17 cellular contexts compared by ENCODE assay signal in the genomic region with DNA sequence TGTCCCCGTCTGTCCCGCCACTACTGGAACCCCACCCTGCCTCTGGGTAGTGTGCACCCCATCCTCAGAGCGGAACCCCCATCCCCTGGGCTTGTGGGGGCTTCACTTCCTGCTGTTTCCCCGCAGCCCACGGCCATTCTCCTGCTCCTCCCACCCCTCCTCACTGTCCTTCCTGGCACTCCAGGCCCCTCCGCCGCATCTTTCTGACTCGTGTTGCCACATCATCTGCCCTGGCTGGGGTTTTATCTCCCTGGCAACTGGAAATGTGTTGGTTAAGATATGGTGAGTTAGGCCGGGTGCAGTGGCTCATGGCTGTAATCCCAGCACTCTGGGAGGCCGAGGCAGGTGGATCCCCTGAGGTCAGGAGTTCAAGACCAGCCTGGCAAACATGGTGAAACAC. TPM values are rescaled to one million over a fixed set of nuclear protein-coding genes. Genes with fewer than 3 reads are reported as not detected.
DNase-seq lines count a peak whose midpoint lies in the region; ATAC-seq and TF ChIP-seq lines count a peak whose summit lies in the region.
"Had no signal": no experiment of that assay in that cellular context is flagged by ENCODE, and none has a peak within 500 bp of the region (broad histone marks: within the 10 kb centered on the region; RNA-seq: fewer than 3 reads in every experiment).

No MANE protein-coding gene starts in this region.

- H3K27me3 ChIP-seq in right cardiac atrium (ENCODE audit: control insufficient read depth, insufficient read depth): no peaks in the 10 kb centered on the region
- H3K27me3 ChIP-seq: brain microvascular endothelial cell had no signal

- DNase-seq in LHCN-M2 (ENCODE audit: low read depth) (peak; percentile 56), amniotic epithelial cell (ENCODE audit: low read depth) (peak; percentile 58), right cardiac atrium (peak in 2 of 3 donors; percentile 49 to 55), cerebellar cortex (ENCODE audit: low spot score) (no peak), dedifferentiated amniotic fluid mesenchymal stem cell (ENCODE audit: extremely low spot score) (no peak), medulla oblongata (ENCODE audit: extremely low spot score) (no peak)
- no peak for DNase-seq in activated CD8-positive, alpha-beta memory T cell treated with anti-CD3 and anti-CD28 coated beads, Interleukin-2, amount 50 U/mL, for 48 hours
- DNase-seq: activated CD4-positive, alpha-beta T cell treated with anti-CD3 and anti-CD28 coated beads, Interleukin-2, amount 50 U/mL, for 48 hours; activated T-cell treated with anti-CD3 and anti-CD28 coated beads, Interleukin-2, amount 50 U/mL, for 4 hours; brain microvascular endothelial cell; NCI-H2029 treated with DMSO at 0.1 percent for 48 hours; NCI-H526; occipital lobe; stimulated activated CD4-positive, alpha-beta T cell treated with anti-CD3 and anti-CD28 coated beads, Interleukin-4, amount 100 ng/mL, for 24 hours had no signal

- TF ChIP-seq CTCF in C4-2B (conservative IDR thresholded peaks at IDR 0.05): no peak

- no peaks in the 10 kb centered on the region for H3K9me3 ChIP-seq in right cardiac atrium (ENCODE audit: control insufficient read depth, low read length)

- 55% methylated on average over 10 of the region's 10 CpGs for WGBS in right cardiac atrium

- no peaks in the 10 kb centered on the region for H3K4me1 ChIP-seq in right cardiac atrium (ENCODE audit: control insufficient read depth, insufficient read depth, low read length)

- intact Hi-C loops in right cardiac atrium (cut with DNase I): no loop called here

- no peak overlapping the region for H3K4me3 ChIP-seq in right cardiac atrium (ENCODE audit: low read length)

- peak overlapping the region; percentile 46 for H3K27ac ChIP-seq in C4-2B
- no peak overlapping the region for H3K27ac ChIP-seq in right cardiac atrium (ENCODE audit: low read length)
- H3K27ac ChIP-seq: brain microvascular endothelial cell, VCaP had no signal

- ATAC-seq in right cardiac atrium: peak; percentile 17 to 33
- ATAC-seq: activated naive CD4-positive, alpha-beta T cell treated with anti-CD3 and anti-CD28 coated beads, Interleukin-2, amount 50 U/mL, for 72 hours; activated T-cell treated with anti-CD3 and anti-CD28 coated beads, Interleukin-2, amount 50 U/mL, for 4 hours had no signal

RNA-seq across cellular contexts. Expression of a gene that starts 37.3 kb away (rescaled TPM):
- 15.0 and 15.8 TPM in 2 replicates for total RNA-seq in LHCN-M2 (2014; rRNA removed)
- 17.9 TPM for polyA plus RNA-seq in LHCN-M2 (2012)
- 10 to 100 TPM; 23.9 to 37.5 (median 30.8) TPM for total RNA-seq in right cardiac atrium
- 18.8 TPM for polyA plus RNA-seq in right cardiac atrium

Comparison
In these comparisons a context has a peak if more than half of its experiments do, and no peak if none do; other contexts are left out.
1. DNase-seq: peak in LHCN-M2 (single experiment), amniotic epithelial cell (single experiment) and right cardiac atrium (2 of 3); none in activated CD8-positive, alpha-beta memory T cell treated with anti-CD3 and anti-CD28 coated beads, Interleukin-2, amount 50 U/mL, for 48 hours (single experiment), cerebellar cortex (single experiment), dedifferentiated amniotic fluid mesenchymal stem cell (single experiment) and medulla oblongata (single experiment).